In the genomic region with DNA sequence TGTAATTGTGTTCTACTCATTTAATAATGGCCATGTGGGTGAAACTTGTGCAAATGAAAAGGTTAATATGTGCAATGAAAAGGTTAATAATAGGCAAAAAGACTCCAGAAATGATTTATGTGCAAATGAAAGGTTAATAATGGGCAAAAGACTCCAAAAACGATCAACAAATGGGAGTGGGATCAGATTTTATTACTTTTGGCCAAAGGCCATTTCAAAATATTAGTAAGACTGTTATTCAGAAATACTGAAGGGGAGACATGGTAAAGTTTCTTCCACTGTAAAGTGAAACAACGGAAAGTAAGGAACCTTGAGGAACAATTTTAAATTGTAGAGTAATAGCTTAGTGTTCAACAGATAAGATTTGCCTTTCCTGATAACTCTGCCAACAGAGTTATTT, we compare ENCODE assay signal across 23 cellular contexts.
"Had no signal": no experiment of that assay in that cellular context is flagged by ENCODE, and none has a peak within 500 bp of the region (broad histone marks: within the 10 kb centered on the region; RNA-seq: fewer than 3 reads in every experiment).

No MANE protein-coding gene starts in this region.

- H3K36me3 ChIP-seq: adrenal gland, MG63, SJSA1 had no signal

- H3K27me3 Mint-ChIP-seq: activated CD4-positive, alpha-beta memory T cell treated with anti-CD3 and anti-CD28 coated beads, Interleukin-2, amount 10 ng/mL, durations not matched to agents 7 days and 5 days; activated naive CD8-positive, alpha-beta T cell treated with anti-CD3 and anti-CD28 coated beads, Interleukin-2, amount 10 ng/mL, durations not matched to agents 7 days and 5 days; T-cell had no signal

- ATAC-seq: activated T-cell treated with anti-CD3 and anti-CD28 coated beads, Interleukin-2, amount 50 U/mL, for 72 hours; body of pancreas; T-cell had no signal

- H3K27me3 ChIP-seq: adrenal gland, body of pancreas, MG63, SJSA1 had no signal

- H3K4me3 ChIP-seq: adrenal gland, body of pancreas, MG63, SJSA1 had no signal

- H3K9me3 Mint-ChIP-seq: activated CD4-positive, alpha-beta memory T cell treated with anti-CD3 and anti-CD28 coated beads, Interleukin-2, amount 10 ng/mL, durations not matched to agents 7 days and 5 days; activated naive CD8-positive, alpha-beta T cell treated with anti-CD3 and anti-CD28 coated beads, Interleukin-2, amount 10 ng/mL, durations not matched to agents 7 days and 5 days; activated T-cell treated with anti-CD3 and anti-CD28 coated beads, Interleukin-2, amount 50 U/mL, for 72 hours; activated T-helper 2 cell treated with anti-CD3 and anti-CD28 coated beads, Interferon-gamma antibody, Interleukin-2, Interleukin-4, amounts not matched to agents 10 μg/mL and 5 μg/mL and 100 μg/mL, durations not matched to agents 14 hours and 24 hours and 36 hours; T-cell had no signal

- H3K27ac Mint-ChIP-seq: activated CD4-positive, alpha-beta memory T cell treated with anti-CD3 and anti-CD28 coated beads, Interleukin-2, amount 10 ng/mL, durations not matched to agents 7 days and 5 days; activated naive CD8-positive, alpha-beta T cell treated with anti-CD3 and anti-CD28 coated beads, Interleukin-2, amount 10 ng/mL, durations not matched to agents 7 days and 5 days; activated T-cell treated with anti-CD3 and anti-CD28 coated beads, Interleukin-2, amount 50 U/mL, for 72 hours; activated T-helper 2 cell treated with anti-CD3 and anti-CD28 coated beads, Interferon-gamma antibody, Interleukin-2, Interleukin-4, amounts not matched to agents 10 μg/mL and 5 μg/mL and 100 μg/mL, durations not matched to agents 14 hours and 24 hours and 36 hours; T-cell had no signal

- H3K4me1 ChIP-seq: body of pancreas had no signal

- DNase-seq: activated CD4-positive, alpha-beta memory T cell treated with anti-CD3 and anti-CD28 coated beads, Interleukin-2, amount 10 ng/mL, durations not matched to agents 7 days and 5 days; activated CD4-positive, alpha-beta T cell treated with anti-CD3 and anti-CD28 coated beads, Interleukin-2, amount 50 U/mL, for 1 hour; activated CD4-positive, CD25-positive, alpha-beta regulatory T cell; activated naive CD4-positive, alpha-beta T cell treated with anti-CD3 and anti-CD28 coated beads, Interleukin-2, amount 50 U/mL, for 16 hours; activated naive CD8-positive, alpha-beta T cell treated with anti-CD3 and anti-CD28 coated beads, Interleukin-2, amount 10 ng/mL, durations not matched to agents 7 days and 5 days; activated T-cell treated with anti-CD3 and anti-CD28 coated beads for 4 hours; activated T-cell treated with anti-CD3 and anti-CD28 coated beads, Interleukin-2, amount 50 U/mL, for 72 hours; adrenal gland; anterior cingulate cortex; body of pancreas; central memory CD4-positive, alpha-beta T cell; MG63; NCI-H1105; NCI-H1436; NCI-H1694 treated with DMSO at 0.1 percent for 48 hours; NCI-H2081; NCI-H510A treated with DMSO at 0.1 percent for 48 hours; SHP77; T-cell; T-helper 2 cell; T1000 had no signal

- H3K27ac ChIP-seq: adrenal gland, body of pancreas, SJSA1 had no signal

- H3K9me3 ChIP-seq: adrenal gland, body of pancreas, MG63, SJSA1 had no signal

- H3K36me3 Mint-ChIP-seq: T-cell had no signal

- H3K4me3 Mint-ChIP-seq: activated CD4-positive, alpha-beta memory T cell treated with anti-CD3 and anti-CD28 coated beads, Interleukin-2, amount 10 ng/mL, durations not matched to agents 7 days and 5 days; activated naive CD8-positive, alpha-beta T cell treated with anti-CD3 and anti-CD28 coated beads, Interleukin-2, amount 10 ng/mL, durations not matched to agents 7 days and 5 days; activated T-cell treated with anti-CD3 and anti-CD28 coated beads, Interleukin-2, amount 50 U/mL, for 72 hours; T-cell had no signal
